In genomic region chr12:118741196-118741595, GRCh38 we compare ENCODE assay signal across 19 cellular contexts.
"Had no signal": no experiment of that assay in that cellular context is flagged by ENCODE, and none has a peak within 500 bp of the region (broad histone marks: within the 10 kb centered on the region; RNA-seq: fewer than 3 reads in every experiment).

No MANE protein-coding gene starts in this region.

- ATAC-seq: activated CD8-positive, alpha-beta T cell treated with anti-CD3 and anti-CD28 coated beads for 36 hours; foreskin keratinocyte; mucosa of descending colon; stimulated activated naive B cell treated with anti-CD40 and anti-IgM and Interleukin-4, amounts not matched to agents 10 μg/mL and 1 μg/mL and 100 μg/mL, for 72 hours had no signal

- H3K27ac ChIP-seq: cardiac muscle cell, foreskin keratinocyte, left ventricle myocardium inferior, ovary, sigmoid colon, tibial nerve had no signal

- H3K9me3 ChIP-seq: mucosa of descending colon, ovary, tibial nerve had no signal

- H3K36me3 ChIP-seq: cardiac muscle cell, left ventricle myocardium inferior, ovary, sigmoid colon, tibial nerve had no signal

- H3K4me3 ChIP-seq: cardiac muscle cell, left ventricle myocardium inferior, mucosa of descending colon, ovary, sigmoid colon, tibial nerve had no signal

- H3K4me1 ChIP-seq: foreskin keratinocyte, left ventricle myocardium inferior, sigmoid colon, tibial nerve had no signal

- DNase-seq: activated CD4-positive, alpha-beta T cell treated with anti-CD3 and anti-CD28 coated beads for 48 hours; activated CD4-positive, CD25-positive, alpha-beta regulatory T cell; activated CD8-positive, alpha-beta T cell treated with anti-CD3 and anti-CD28 coated beads for 36 hours; activated naive CD4-positive, alpha-beta T cell treated with Interleukin-2 at 50 U/mL for 16 hours; activated naive CD8-positive, alpha-beta T cell treated with anti-CD3 and anti-CD28 coated beads, Interleukin-2, amount 10 ng/mL, durations not matched to agents 7 days and 5 days; activated T-cell treated with anti-CD3 and anti-CD28 coated beads, Interleukin-2, amount 50 U/mL, for 24 hours; foreskin keratinocyte; left ventricle myocardium inferior; mammary epithelial cell; mucosa of descending colon; naive B cell; ovary; sigmoid colon; stimulated activated CD4-positive, alpha-beta T cell treated with anti-CD3 and anti-CD28 coated beads, Interleukin-4, amount 100 ng/mL, for 4 hours; stimulated activated naive B cell treated with anti-CD40 and anti-IgM and Interleukin-4, amounts not matched to agents 10 μg/mL and 1 μg/mL and 100 μg/mL, for 72 hours; T-helper 1 cell; T-helper 9 cell had no signal

- H3K27me3 ChIP-seq: cardiac muscle cell, foreskin keratinocyte, ovary, sigmoid colon, tibial nerve had no signal
